In genomic region chr9:104092192-104092591, GRCh38 we compare ENCODE assay signal across 9 cellular contexts. TPM values are rescaled to one million over a fixed set of nuclear protein-coding genes. Genes with fewer than 3 reads are reported as not detected.
DNase-seq lines count a peak whose midpoint lies in the region; ATAC-seq and TF ChIP-seq lines count a peak whose summit lies in the region.
"Had no signal": no experiment of that assay in that cellular context is flagged by ENCODE, and none has a peak within 500 bp of the region (broad histone marks: within the 10 kb centered on the region; RNA-seq: fewer than 3 reads in every experiment).

No MANE protein-coding gene starts in this region.

- peak overlapping the region; percentile 28 for H3K27ac Mint-ChIP-seq in activated CD4-positive, alpha-beta T cell treated with anti-CD3 and anti-CD28 coated beads for 36 hours
- H3K27ac Mint-ChIP-seq in T-helper 17 cell, result no peak overlapping the region
- H3K27ac Mint-ChIP-seq: activated B cell treated with CpG ODN at 0.5 μM for 24 hours had no signal

- peaks cover 45% of the 10 kb centered on the region for H3K4me1 ChIP-seq in Loucy (ENCODE audit: insufficient read depth, low read length, poor library complexity, severe bottlenecking)
- H3K4me1 ChIP-seq in colonic mucosa, result peaks cover 8% of the 10 kb centered on the region
- peaks cover 22% of the 10 kb centered on the region for H3K4me1 ChIP-seq in psoas muscle
- H3K4me1 ChIP-seq in gastrocnemius medialis, result peaks cover 28% of the 10 kb centered on the region in 2 donors

- in situ Hi-C loops in gastrocnemius medialis (cut with MboI; ENCODE audit: low sequenced_read_pairs in 4 of 4), result no loop called here

- H3K36me3 ChIP-seq in Loucy (ENCODE audit: insufficient read depth, low read length) (no peaks in the 10 kb centered on the region), colonic mucosa (no peaks in the 10 kb centered on the region), psoas muscle (ENCODE audit: insufficient read depth in 1 of 2, low read depth in 1 of 2) (no peaks in the 10 kb centered on the region), gastrocnemius medialis (no peaks in the 10 kb centered on the region)

- H3K27me3 Mint-ChIP-seq in activated CD4-positive, alpha-beta T cell treated with anti-CD3 and anti-CD28 coated beads for 36 hours, result no peaks in the 10 kb centered on the region
- peaks cover 3% of the 10 kb centered on the region for H3K27me3 Mint-ChIP-seq in T-helper 17 cell

- H3K4me3 ChIP-seq in Loucy (ENCODE audit: low read length, poor library complexity, severe bottlenecking), result peak overlapping the region; percentile 87
- H3K4me3 ChIP-seq in colonic mucosa, result no peak overlapping the region
- H3K4me3 ChIP-seq in psoas muscle, result peak overlapping the region; percentile 70
- no peak overlapping the region for H3K4me3 ChIP-seq in gastrocnemius medialis

- H3F3A ChIP-seq in Loucy (ENCODE audit: low read depth), result no peaks in the 10 kb centered on the region

- peaks cover 19% of the 10 kb centered on the region for H4K20me1 ChIP-seq in Loucy (ENCODE audit: insufficient read depth, low read length, poor library complexity, severe bottlenecking)

- peaks cover 41% of the 10 kb centered on the region for H3K79me2 ChIP-seq in Loucy (ENCODE audit: insufficient read depth, low read length)

- CTCF ChIA-PET in activated CD4-positive, alpha-beta T cell treated with anti-CD3 and anti-CD28 coated beads for 36 hours (lab: Charles Lee), result interaction anchor here (0.8 kb wide), 1 partner anchor 18 kb away, joined by 3 read pairs; no protein-coding TSS in a partner anchor

- peak overlapping the region; percentile 90 for H3K9ac ChIP-seq in Loucy (ENCODE audit: low read depth, low read length, poor library complexity, severe bottlenecking)
- no peak overlapping the region for H3K9ac ChIP-seq in colonic mucosa (ENCODE audit: low read depth in 2 of 2, low read length in 2 of 2)

- DNase-seq in activated CD4-positive, alpha-beta T cell treated with anti-CD3 and anti-CD28 coated beads for 36 hours, result no peak
- no peak for DNase-seq in activated CD4-positive, alpha-beta T cell treated with anti-CD3 and anti-CD28 coated beads for 4 hours
- DNase-seq in colonic mucosa, result no peak
- DNase-seq in psoas muscle, result no peak
- no peak for DNase-seq in SIG-M5 (lab: John Stamatoyannopoulos, UW)
- DNase-seq in T-helper 17 cell, result no peak
- DNase-seq in gastrocnemius medialis, result no peak
- DNase-seq: activated B cell treated with CpG ODN at 0.5 μM for 24 hours had no signal

- TF ChIP-seq CTCF in Loucy (conservative IDR thresholded peaks at IDR 0.05; ENCODE audit: low read length) (no peak), colonic mucosa (IDR thresholded peaks at IDR 0.05) (no peak), psoas muscle (IDR thresholded peaks at IDR 0.05) (no peak), gastrocnemius medialis (IDR thresholded peaks at IDR 0.05 in 4 of 5, conservative IDR thresholded peaks at IDR 0.05 in 1 of 5) (no peak)

- H3K9me3 Mint-ChIP-seq in activated CD4-positive, alpha-beta T cell treated with anti-CD3 and anti-CD28 coated beads for 36 hours (ENCODE audit: low read depth), result no peaks in the 10 kb centered on the region
- H3K9me3 Mint-ChIP-seq: activated B cell treated with CpG ODN at 0.5 μM for 24 hours had no signal

- H3K9me2 ChIP-seq in Loucy (replicated peaks; ENCODE audit: low read depth, low read length), result no peaks in the 10 kb centered on the region

- peak overlapping the region; percentile 88 for H3K4me3 Mint-ChIP-seq in activated CD4-positive, alpha-beta T cell treated with anti-CD3 and anti-CD28 coated beads for 36 hours
- no peak overlapping the region for H3K4me3 Mint-ChIP-seq in T-helper 17 cell

- H3K36me3 Mint-ChIP-seq in activated CD4-positive, alpha-beta T cell treated with anti-CD3 and anti-CD28 coated beads for 36 hours (ENCODE audit: low read depth), result peaks cover 13% of the 10 kb centered on the region
- no peaks in the 10 kb centered on the region for H3K36me3 Mint-ChIP-seq in T-helper 17 cell (ENCODE audit: low read depth)

- TF ChIP-seq POLR2A in gastrocnemius medialis (IDR thresholded peaks at IDR 0.05), result no peak

- POLR2A ChIA-PET in activated CD4-positive, alpha-beta T cell treated with anti-CD3 and anti-CD28 coated beads for 36 hours (lab: Charles Lee), result no interaction called here

- H2AFZ ChIP-seq in Loucy (ENCODE audit: low read length), result no peak overlapping the region

- H3K27me3 ChIP-seq in Loucy (ENCODE audit: insufficient read depth, low read length, poor library complexity, severe bottlenecking) (no peaks in the 10 kb centered on the region), colonic mucosa (no peaks in the 10 kb centered on the region), psoas muscle (ENCODE audit: insufficient read depth in 3 of 3, low read length in 2 of 3) (no peaks in the 10 kb centered on the region), gastrocnemius medialis (no peaks in the 10 kb centered on the region)

- ATAC-seq in activated CD4-positive, alpha-beta T cell treated with anti-CD3 and anti-CD28 coated beads for 36 hours, result no peak
- ATAC-seq in psoas muscle (no peak), T-helper 17 cell (no peak), gastrocnemius medialis (no peak)

- no peaks in the 10 kb centered on the region for H3K9me3 ChIP-seq in Loucy (ENCODE audit: insufficient read depth, low read depth, low read length)
- H3K9me3 ChIP-seq in colonic mucosa, result no peaks in the 10 kb centered on the region
- H3K9me3 ChIP-seq in psoas muscle, result no peaks in the 10 kb centered on the region
- H3K9me3 ChIP-seq in T-helper 17 cell (ENCODE audit: control insufficient read depth, low read length, poor library complexity, severe bottlenecking), result no peaks in the 10 kb centered on the region
- H3K9me3 ChIP-seq in gastrocnemius medialis, result no peaks in the 10 kb centered on the region

- peaks cover 35% of the 10 kb centered on the region for H3K4me1 Mint-ChIP-seq in activated CD4-positive, alpha-beta T cell treated with anti-CD3 and anti-CD28 coated beads for 36 hours
- H3K4me1 Mint-ChIP-seq in T-helper 17 cell, result peaks cover 33% of the 10 kb centered on the region

- intact Hi-C loops in activated CD4-positive, alpha-beta T cell treated with anti-CD3 and anti-CD28 coated beads for 36 hours (cut with DNase I, micrococcal nuclease), result loop anchor here (2.0 to 10.0 kb wide), 7 partner anchors 293 to 1355 kb away; partner anchors contain the start of genes FSD1L (in 1 of the 2), NIPSNAP3A (in 1 of the 2) and SLC44A1 (in 1 of the 2)
- intact Hi-C loops in colonic mucosa (cut with DNase I), result no loop called here
- intact Hi-C loops in psoas muscle (cut with DNase I), result loop anchor here in 1 of 2 donors (10.0 kb wide), 1 partner anchor 653 kb away; the partner anchor contains the start of gene NIPSNAP3A
- intact Hi-C loops in gastrocnemius medialis (cut with DNase I; ENCODE audit: low total_unique reads), result loop anchor here (5.0 kb wide), 1 partner anchor 655 kb away; the partner anchor contains the start of gene NIPSNAP3A

- H3K27ac ChIP-seq in colonic mucosa (peak overlapping the region; percentile 90), psoas muscle (no peak overlapping the region), gastrocnemius medialis (peak overlapping the region in 2 of 4 donors; percentile 87 to 98)

- 46 to 50% (median 49%) methylated on average over 2 of the region's 2 CpGs for WGBS in psoas muscle, 3 donors

- H3K4me2 ChIP-seq in Loucy (ENCODE audit: low read depth, low read length, poor library complexity, severe bottlenecking), result peak overlapping the region; percentile 83

RNA-seq across cellular contexts. Expression of gene SMC2, which starts 1.9 kb away (rescaled TPM):
- total RNA-seq in activated CD4-positive, alpha-beta T cell treated with anti-CD3 and anti-CD28 coated beads for 36 hours, result 10 to 100 TPM; 78.4 to 84.5 TPM
- total RNA-seq in colonic mucosa (10 to 100 TPM; 14.4 to 37.2 TPM), psoas muscle (1 to 10 TPM; 3.1 to 6.3 (median 3.2) TPM), T-helper 17 cell (1 to 10 TPM; 3.8 to 5.3 TPM), gastrocnemius medialis (1 to 10 TPM; 2.5 to 6.2 (median 4.6) TPM)
- 1 to 10 TPM; 1.6 to 6.1 (median 2.6) TPM for polyA plus RNA-seq in psoas muscle

Comparison
In these comparisons a context has a peak if more than half of its experiments do, and no peak if none do; other contexts are left out.
1. H3K4me3 ChIP-seq: peak in Loucy (single experiment) and psoas muscle (single experiment); none in colonic mucosa (single experiment) and gastrocnemius medialis (0 of 4).